ENCODE assay signal across 8 cellular contexts in genomic region chr19:12495002-12495802, GRCh38. TPM values are rescaled to one million over a fixed set of nuclear protein-coding genes. Genes with fewer than 3 reads are reported as not detected.
DNase-seq lines count a peak whose midpoint lies in the region; ATAC-seq and TF ChIP-seq lines count a peak whose summit lies in the region.

No MANE protein-coding gene starts in this region.

- H3K4me3 Mint-ChIP-seq in activated CD8-positive, alpha-beta T cell treated with anti-CD3 and anti-CD28 coated beads for 36 hours: peak overlapping the region; percentile 74

- in situ Hi-C loops in GM13976 (cut with MboI; ENCODE audit: low sequenced_read_pairs, unreplicated experiment): no loop called here

- TF ChIP-seq POLR2A in lower leg skin (IDR thresholded peaks at IDR 0.05): no peak

- peaks cover 2% of the 10 kb centered on the region for H3K36me3 Mint-ChIP-seq in activated CD8-positive, alpha-beta T cell treated with anti-CD3 and anti-CD28 coated beads for 36 hours (ENCODE audit: low read depth)

- peaks cover 6% of the 10 kb centered on the region for H3K9me3 Mint-ChIP-seq in activated CD8-positive, alpha-beta T cell treated with anti-CD3 and anti-CD28 coated beads for 36 hours

- no peaks in the 10 kb centered on the region for H3K27me3 Mint-ChIP-seq in activated CD8-positive, alpha-beta T cell treated with anti-CD3 and anti-CD28 coated beads for 36 hours

- DNase-seq in GM13976 (ENCODE audit: low spot score) (peak; percentile 89), NCI-H524 (lab: John Stamatoyannopoulos, UW) (peak; percentile 94 to 97), ecto neural progenitor cell (ENCODE audit: low spot score) (peak; percentile 94), lower leg skin (ENCODE audit: low spot score in 2 of 2) (peak; percentile 95 to 99), A172 (ENCODE audit: low spot score) (no peak)
- DNase-seq in activated CD8-positive, alpha-beta T cell treated with anti-CD3 and anti-CD28 coated beads for 36 hours: peak; percentile 98
- peak; percentile 97 for DNase-seq in stimulated activated CD4-positive, alpha-beta T cell treated with anti-CD3 and anti-CD28 coated beads, Interleukin-4, amount 100 ng/mL, for 24 hours

- intact Hi-C loops in activated CD8-positive, alpha-beta T cell treated with anti-CD3 and anti-CD28 coated beads for 36 hours (cut with micrococcal nuclease): no loop called here
- intact Hi-C loops in lower leg skin (cut with DNase I; ENCODE audit: low total_unique reads): no loop called here

- peak overlapping the region; percentile 44 for H3K4me3 ChIP-seq in lower leg skin (ENCODE audit: low read depth, poor library complexity, severe bottlenecking)

- H3K27ac Mint-ChIP-seq in activated CD8-positive, alpha-beta T cell treated with anti-CD3 and anti-CD28 coated beads for 36 hours: peak overlapping the region; percentile 86

- ATAC-seq in HG03135 (IDR thresholded peaks at IDR 0.05; ENCODE audit: unreplicated experiment): peak; percentile 92
- ATAC-seq in activated CD8-positive, alpha-beta T cell treated with anti-CD3 and anti-CD28 coated beads for 36 hours: peak; percentile 100

- peaks cover 21% of the 10 kb centered on the region for H3K4me1 Mint-ChIP-seq in activated CD8-positive, alpha-beta T cell treated with anti-CD3 and anti-CD28 coated beads for 36 hours (ENCODE audit: low read depth)

- TF ChIP-seq CTCF in GM13976 (IDR thresholded peaks at IDR 0.05; ENCODE audit: borderline replicate concordance, control extremely low read depth, extremely low read depth, insufficient read depth, missing control alignments) (peak; percentile 38), lower leg skin (IDR thresholded peaks at IDR 0.05) (no peak)
- peak; percentile 12 for TF ChIP-seq CTCF in activated CD8-positive, alpha-beta T cell treated with anti-CD3 and anti-CD28 coated beads for 36 hours (IDR thresholded peaks at IDR 0.05)

- POLR2A ChIA-PET in activated CD8-positive, alpha-beta T cell treated with anti-CD3 and anti-CD28 coated beads for 36 hours (lab: Charles Lee): interaction anchor here (0.5 to 1.5 kb wide), 18 partner anchors 8 to 442 kb away, joined by 3 to 7 read pairs (median 3); partner anchors contain the start of genes ZNF442, ZNF563 and ZNF709

- CTCF ChIA-PET in activated CD8-positive, alpha-beta T cell treated with anti-CD3 and anti-CD28 coated beads for 36 hours (lab: Charles Lee): interaction anchor here (0.5 to 2.1 kb wide), 16 partner anchors 10 to 698 kb away, joined by 3 to 6 read pairs (median 3); partner anchors contain the start of gene ZNF709

- WGBS in lower leg skin, 2 donors: 1 to 3% methylated on average over 39 of the region's 51 CpGs

RNA-seq across cellular contexts. Expression of gene ZNF709, which starts 10.6 kb away (rescaled TPM):
- 1 to 10 TPM; 1.5 to 1.6 TPM for total RNA-seq in activated CD8-positive, alpha-beta T cell treated with anti-CD3 and anti-CD28 coated beads for 36 hours
- total RNA-seq in lower leg skin: 1 to 10 TPM; 1.7 to 3.1 (median 2.8) TPM
- total RNA-seq in A172 (2014; rRNA removed; shearing (Covaris generic)): 2.1 and 2.2 TPM in 2 replicates

RNA-seq across cellular contexts. Expression of gene ZNF443, which starts 54.4 kb away (rescaled TPM):
- 1 to 10 TPM; 3.1 to 3.2 TPM for total RNA-seq in activated CD8-positive, alpha-beta T cell treated with anti-CD3 and anti-CD28 coated beads for 36 hours
- 1 to 10 TPM; 4.0 to 5.2 (median 4.9) TPM for total RNA-seq in lower leg skin
- 5.4 and 5.6 TPM in 2 replicates for total RNA-seq in A172 (2014; rRNA removed; shearing (Covaris generic))

RNA-seq across cellular contexts. Expression of gene ZNF564, which starts 56.1 kb away (rescaled TPM):
- total RNA-seq in activated CD8-positive, alpha-beta T cell treated with anti-CD3 and anti-CD28 coated beads for 36 hours: 1 to 10 TPM; 6.2 to 7.4 TPM
- total RNA-seq in lower leg skin: 10 to 100 TPM in 1 of 4 donors, 1 to 10 TPM in 3; 6.9 to 10.1 (median 8.8) TPM
- 6.7 TPM in 2 replicates for total RNA-seq in A172 (2014; rRNA removed; shearing (Covaris generic))

Comparison
In these comparisons a context has a peak if more than half of its experiments do, and no peak if none do; other contexts are left out.
1. CTCF ChIP-seq: peak in GM13976 (single experiment) and activated CD8-positive, alpha-beta T cell treated with anti-CD3 and anti-CD28 coated beads for 36 hours (single experiment); none in lower leg skin (0 of 3).